In genomic region chr19:6753178-6754031, GRCh38 we compare ENCODE assay signal across 8 cellular contexts. TPM values are rescaled to one million over a fixed set of nuclear protein-coding genes. Genes with fewer than 3 reads are reported as not detected.
DNase-seq lines count a peak whose midpoint lies in the region; ATAC-seq, FAIRE-seq and TF ChIP-seq lines count a peak whose summit lies in the region.

No MANE protein-coding gene starts in this region.

- RAD21 ChIA-PET in GM12878 (lab: Charles Lee; ENCODE audit: unreplicated experiment) = interaction anchor here (0.6 to 1.0 kb wide), 5 partner anchors 15 to 242 kb away, joined by 3 to 6 read pairs (median 3); partner anchors contain the start of gene VAV1

- in situ Hi-C loops in GM12878 (cut with MboI) = no loop called here

- peak; percentile 28; the same call in 1 of the 2 replicates for TF ChIP-seq CTCF in BE2C (IDR thresholded peaks at IDR 0.05; ENCODE audit: low read depth, low read length)
- TF ChIP-seq CTCF in GM12878 (IDR thresholded peaks at IDR 0.05 in 2 of 3, conservative IDR thresholded peaks at IDR 0.05 in 1 of 3; ENCODE audit: control insufficient read depth in 2 of 3, extremely low read depth in 1 of 3, insufficient read depth in 1 of 3, low read depth in 3 of 3, low read length in 3 of 3) = peak; percentile 52 to 75 (median 58)

- H3K9ac ChIP-seq in GM12878 (ENCODE audit: control insufficient read depth, insufficient read depth, low read length) = peak overlapping the region; percentile 50; the same call in 1 of the 2 replicates

- FAIRE-seq in GM12878 (lab: Jason Lieb, UNC) = peak; percentile 94

- CTCF ChIA-PET in GM12878 (lab: Yijun Ruan, JAX) = interaction anchor here (0.6 to 1.4 kb wide), 4 partner anchors 10 to 433 kb away, joined by 3 to 7 read pairs (median 4); partner anchors contain the start of genes GPR108 and TNFSF9

- peak overlapping the region; percentile 92 for H3K4me2 ChIP-seq in GM12878 (ENCODE audit: control insufficient read depth, insufficient read depth)

- 4% methylated on average over 50 of the region's 50 CpGs for WGBS in GM12878 (ENCODE audit: insufficient coverage, insufficient replicate concordance, low lambda C conversion rate, missing lambda C conversion rate)

- intact Hi-C loops in GM12878 (cut with micrococcal nuclease; ENCODE audit: unreplicated experiment) = loop anchor here (5.0 kb wide), 2 partner anchors 109 to 121 kb away; no protein-coding TSS in a partner anchor

- SMC1A ChIA-PET in GM12878 (lab: Charles Lee; ENCODE audit: uncharacterized antibody, unreplicated experiment) = interaction anchor here (1.0 kb wide), 1 partner anchor 12 kb away, joined by 3 read pairs; no protein-coding TSS in a partner anchor

- H3K9me3 ChIP-seq in BE2C = no peaks in the 10 kb centered on the region
- H3K9me3 ChIP-seq in GM12878 (replicated peaks; ENCODE audit: control insufficient read depth, insufficient read depth, low read length) = no peaks in the 10 kb centered on the region

- H3K4me1 ChIP-seq in BE2C = no peaks in the 10 kb centered on the region
- H3K4me1 ChIP-seq in GM12878 (ENCODE audit: control insufficient read depth, insufficient read depth, low read length) = peaks cover 18% of the 10 kb centered on the region

- no peak for TF ChIP-seq EP300 in GM12878 (IDR thresholded peaks at IDR 0.05; ENCODE audit: borderline replicate concordance in 1 of 2, control insufficient read depth in 1 of 2, low read depth in 2 of 2, low read length in 2 of 2)

- H3K27ac ChIP-seq in GM12878 (ENCODE audit: control insufficient read depth, insufficient read depth) = peak overlapping the region; percentile 64

- no peaks in the 10 kb centered on the region for H3K27me3 ChIP-seq in BE2C
- no peaks in the 10 kb centered on the region for H3K27me3 ChIP-seq in GM12878 (replicated peaks in 1 of 2; ENCODE audit: control insufficient read depth in 2 of 2, insufficient read depth in 2 of 2, low read length in 1 of 2)

- ATAC-seq in HG03378 (IDR thresholded peaks at IDR 0.05; ENCODE audit: unreplicated experiment) = peak; percentile 54
- ATAC-seq in GM12878 = peak; percentile 96

- no TSS peak for BruUV-seq in GM12878 (replicated peaks; lab: Mats Ljungman, UMichigan)

- TF ChIP-seq RAD21 in GM12878 (IDR thresholded peaks at IDR 0.05; ENCODE audit: insufficient read depth, low read depth, low read length) = peak; percentile 50; the same call in 1 of the 2 replicates

- DNase-seq in BE2C (peak; percentile 90), GM19240 (ENCODE audit: insufficient read length, low spot score) (peak; percentile 95), T-helper 2 cell (peak; percentile 64 to 79 (median 66)), GM12878 (ENCODE audit: low read depth, low spot score) (peak; percentile 57), iris pigment epithelial cell (ENCODE audit: low read depth) (peak; percentile 75), SHP77 treated with DMSO at 0.1 percent for 48 hours (lab: John Stamatoyannopoulos, UW) (no peak)
- peak; percentile 86 to 91 for DNase-seq in stimulated activated CD4-positive, alpha-beta T cell treated with anti-CD3 and anti-CD28 coated beads, Interleukin-2, amount 100 ng/mL, for 24 hours

- no peaks in the 10 kb centered on the region for H4K20me1 ChIP-seq in GM12878 (ENCODE audit: control insufficient read depth, insufficient read depth)

- peak overlapping the region; percentile 49 for H3K4me3 ChIP-seq in BE2C (ENCODE audit: low read depth, low read length)
- peak overlapping the region; percentile 48; the same call in 1 of the 2 replicates for H3K4me3 ChIP-seq in GM12878

- no peaks in the 10 kb centered on the region; the same call in 1 of the 2 replicates for H3K79me2 ChIP-seq in GM12878 (ENCODE audit: control insufficient read depth, insufficient read depth, low read length)

- H3K36me3 ChIP-seq in BE2C = no peaks in the 10 kb centered on the region
- peaks cover 9 to 13% of the 10 kb centered on the region in 2 experiments for H3K36me3 ChIP-seq in GM12878 (ENCODE audit: control insufficient read depth in 2 of 2, insufficient read depth in 2 of 2, low read length in 1 of 2)

- H2AFZ ChIP-seq in GM12878 (ENCODE audit: control insufficient read depth, low read depth, low read length) = peak overlapping the region; percentile 91

- peak; percentile 80 for TF ChIP-seq POLR2A in GM12878 (IDR thresholded peaks at IDR 0.05; ENCODE audit: low read depth, low read length)

- POLR2A ChIA-PET in GM12878 (lab: Charles Lee) = interaction anchor here (0.6 kb wide), 1 partner anchor 110 kb away, joined by 3 read pairs; no protein-coding TSS in a partner anchor

RNA-seq across cellular contexts. Expression of gene SH2D3A, which starts 13.8 kb away (rescaled TPM):
- 0.36 TPM for polyA plus RNA-seq in BE2C (2012; ENCODE audit: insufficient read depth, insufficient read length, low read depth)
- total RNA-seq in GM12878 (2013; cell fraction: nucleolus; rRNA removed) = 22.3 and 28.0 TPM in 2 replicates
- total RNA-seq in GM12878 (2014; rRNA removed) (16.8 and 20.6 TPM in 2 replicates), GM12878 (2014; rRNA removed; fragmentation: Illumina TruSeq; extraction: Trizol) (6.0 and 8.7 TPM in 2 replicates), GM12878 (2021) (18.8 and 20.6 TPM in 2 replicates)
- 3.4 TPM for polyA plus RNA-seq in GM12878 (2011; ENCODE audit: low read depth)
- polyA plus RNA-seq in GM12878 (2011; rRNA removed) (4.9 and 6.6 TPM in 2 replicates), GM12878 (2014; fragmentation: Illumina TruSeq; extraction: Trizol) (3.4 and 7.7 TPM in 2 replicates), GM12878 (2014; fragmentation: Nextera tagmentation; extraction: Ambion mirVana) (1 to 10 TPM in 1 of 2 experiments, under 1 TPM in 1; 0.77 to 1.4 TPM), GM12878 (2014; rRNA removed) (24.4 and 24.7 TPM in 2 replicates), GM12878 (2016; fragmentation: Nextera tagmentation; extraction: Ambion mirVana) (10 to 100 TPM; 10.3 to 12.9 TPM)
- polyA plus RNA-seq in GM12878 (2011; cell fraction: cytosol; rRNA removed) = 9.7 and 13.5 TPM in 2 replicates
- polyA plus RNA-seq in GM12878 (2011; cell fraction: nucleus; rRNA removed) = 23.6 and 26.4 TPM in 2 replicates
- polyA plus RNA-seq in GM12878 (2012) = 9.2 and 9.4 TPM in 2 replicates
- polyA minus RNA-seq in GM12878 (2011; rRNA and poly(A)+ RNA removed) = 5.2 and 14.0 TPM in 2 replicates
- 2.8 and 4.4 TPM in 2 replicates for polyA minus RNA-seq in GM12878 (2011; cell fraction: cytosol; rRNA and poly(A)+ RNA removed)
- polyA minus RNA-seq in GM12878 (2011; cell fraction: nucleus; rRNA and poly(A)+ RNA removed) = 12.5 and 12.8 TPM in 2 replicates

RNA-seq across cellular contexts. Expression of gene TRIP10, which starts 13.9 kb away (rescaled TPM):
- 24.6 TPM for polyA plus RNA-seq in BE2C (2012; ENCODE audit: insufficient read depth, insufficient read length, low read depth)
- total RNA-seq in GM12878 (2013; cell fraction: nucleolus; rRNA removed) = 35.0 and 37.1 TPM in 2 replicates
- total RNA-seq in GM12878 (2014; rRNA removed) (34.6 and 39.5 TPM in 2 replicates), GM12878 (2014; rRNA removed; fragmentation: Illumina TruSeq; extraction: Trizol) (28.1 and 28.5 TPM in 2 replicates), GM12878 (2021) (48.6 and 52.7 TPM in 2 replicates)
- polyA plus RNA-seq in GM12878 (2011; ENCODE audit: low read depth) = 18.9 TPM
- polyA plus RNA-seq in GM12878 (2011; rRNA removed) (30.1 and 44.0 TPM in 2 replicates), GM12878 (2014; fragmentation: Illumina TruSeq; extraction: Trizol) (34.7 and 38.5 TPM in 2 replicates), GM12878 (2014; fragmentation: Nextera tagmentation; extraction: Ambion mirVana) (1 to 10 TPM in 1 of 2 experiments, under 1 TPM in 1; 0.79 to 2.2 TPM), GM12878 (2014; rRNA removed) (54.5 and 56.3 TPM in 2 replicates), GM12878 (2016; fragmentation: Nextera tagmentation; extraction: Ambion mirVana) (10 to 100 TPM; 26.6 to 30.4 TPM)
- 35.9 and 44.6 TPM in 2 replicates for polyA plus RNA-seq in GM12878 (2011; cell fraction: cytosol; rRNA removed)
- 86.8 and 103 TPM in 2 replicates for polyA plus RNA-seq in GM12878 (2011; cell fraction: nucleus; rRNA removed)
- polyA plus RNA-seq in GM12878 (2012) = 42.0 and 53.2 TPM in 2 replicates
- polyA minus RNA-seq in GM12878 (2011; rRNA and poly(A)+ RNA removed) = 18.0 and 29.1 TPM in 2 replicates
- 17.6 and 19.0 TPM in 2 replicates for polyA minus RNA-seq in GM12878 (2011; cell fraction: cytosol; rRNA and poly(A)+ RNA removed)
- 16.3 and 21.9 TPM in 2 replicates for polyA minus RNA-seq in GM12878 (2011; cell fraction: nucleus; rRNA and poly(A)+ RNA removed)

RNA-seq across cellular contexts. Expression of gene GPR108, which starts 16.0 kb away (rescaled TPM):
- 71.0 TPM for polyA plus RNA-seq in BE2C (2012; ENCODE audit: insufficient read depth, insufficient read length, low read depth)
- 37.2 and 42.9 TPM in 2 replicates for total RNA-seq in GM12878 (2013; cell fraction: nucleolus; rRNA removed)
- 63.1 and 67.7 TPM in 2 replicates for total RNA-seq in GM12878 (2014; rRNA removed)
- total RNA-seq in GM12878 (2014; rRNA removed; fragmentation: Illumina TruSeq; extraction: Trizol) = 42.7 and 43.8 TPM in 2 replicates
- 64.7 and 71.0 TPM in 2 replicates for total RNA-seq in GM12878 (2021)
- 17.1 TPM for polyA plus RNA-seq in GM12878 (2011; ENCODE audit: low read depth)
- 33.6 and 56.2 TPM in 2 replicates for polyA plus RNA-seq in GM12878 (2011; rRNA removed)
- 81.3 and 87.6 TPM in 2 replicates for polyA plus RNA-seq in GM12878 (2011; cell fraction: cytosol; rRNA removed)
- polyA plus RNA-seq in GM12878 (2011; cell fraction: nucleus; rRNA removed) = 178 and 218 TPM in 2 replicates
- 53.1 and 59.7 TPM in 2 replicates for polyA plus RNA-seq in GM12878 (2012)
- polyA plus RNA-seq in GM12878 (2014; fragmentation: Illumina TruSeq; extraction: Trizol) = 28.9 and 56.1 TPM in 2 replicates
- polyA plus RNA-seq in GM12878 (2014; fragmentation: Nextera tagmentation; extraction: Ambion mirVana) = 10 to 100 TPM in 1 of 2 experiments, 1 to 10 TPM in 1; 4.4 to 17.6 TPM
- polyA plus RNA-seq in GM12878 (2014; rRNA removed) = 81.1 and 87.2 TPM in 2 replicates
- polyA plus RNA-seq in GM12878 (2016; fragmentation: Nextera tagmentation; extraction: Ambion mirVana) = 10 to 100 TPM; 57.9 to 63.1 TPM
- 74.5 TPM in 2 replicates for polyA minus RNA-seq in GM12878 (2011; rRNA and poly(A)+ RNA removed)
- polyA minus RNA-seq in GM12878 (2011; cell fraction: cytosol; rRNA and poly(A)+ RNA removed) = 17.3 and 27.0 TPM in 2 replicates
- 32.6 and 40.9 TPM in 2 replicates for polyA minus RNA-seq in GM12878 (2011; cell fraction: nucleus; rRNA and poly(A)+ RNA removed)

RNA-seq across cellular contexts. Expression of gene VAV1, which starts 19.1 kb away (rescaled TPM):
- polyA plus RNA-seq in BE2C (2012; ENCODE audit: insufficient read depth, insufficient read length, low read depth) = not detected
- total RNA-seq in GM12878 (2013; cell fraction: nucleolus; rRNA removed) = 110 and 115 TPM in 2 replicates
- total RNA-seq in GM12878 (2014; rRNA removed) (46.4 and 50.7 TPM in 2 replicates), GM12878 (2014; rRNA removed; fragmentation: Illumina TruSeq; extraction: Trizol) (39.9 and 44.5 TPM in 2 replicates), GM12878 (2021) (65.4 and 76.8 TPM in 2 replicates)
- 25.3 TPM for polyA plus RNA-seq in GM12878 (2011; ENCODE audit: low read depth)
- polyA plus RNA-seq in GM12878 (2011; rRNA removed) (21.9 and 36.9 TPM in 2 replicates), GM12878 (2014; fragmentation: Illumina TruSeq; extraction: Trizol) (31.2 and 47.2 TPM in 2 replicates), GM12878 (2014; fragmentation: Nextera tagmentation; extraction: Ambion mirVana) (1 to 10 TPM; 1.6 to 4.3 TPM), GM12878 (2014; rRNA removed) (48.5 and 52.7 TPM in 2 replicates), GM12878 (2016; fragmentation: Nextera tagmentation; extraction: Ambion mirVana) (10 to 100 TPM; 15.0 to 15.9 TPM)
- 34.2 and 36.5 TPM in 2 replicates for polyA plus RNA-seq in GM12878 (2011; cell fraction: cytosol; rRNA removed)
- polyA plus RNA-seq in GM12878 (2011; cell fraction: nucleus; rRNA removed) = 72.6 and 89.0 TPM in 2 replicates
- polyA plus RNA-seq in GM12878 (2012) = 40.7 and 41.8 TPM in 2 replicates
- polyA minus RNA-seq in GM12878 (2011; rRNA and poly(A)+ RNA removed) = 51.5 and 71.1 TPM in 2 replicates
- polyA minus RNA-seq in GM12878 (2011; cell fraction: cytosol; rRNA and poly(A)+ RNA removed) = 14.2 and 18.7 TPM in 2 replicates
- polyA minus RNA-seq in GM12878 (2011; cell fraction: nucleus; rRNA and poly(A)+ RNA removed) = 61.3 and 87.1 TPM in 2 replicates

RNA-seq across cellular contexts. Expression of gene C3, which starts 33.0 kb away (rescaled TPM):
- polyA plus RNA-seq in BE2C (2012; ENCODE audit: insufficient read depth, insufficient read length, low read depth) = not detected
- total RNA-seq in GM12878 (2013; cell fraction: nucleolus; rRNA removed) = 3.1 and 4.3 TPM in 2 replicates
- 0.28 and 1.6 TPM in 2 replicates for total RNA-seq in GM12878 (2014; rRNA removed)
- total RNA-seq in GM12878 (2014; rRNA removed; fragmentation: Illumina TruSeq; extraction: Trizol) = 0.54 and 1.1 TPM in 2 replicates
- 5.9 and 6.7 TPM in 2 replicates for total RNA-seq in GM12878 (2021)
- not detected for polyA plus RNA-seq in GM12878 (2011; ENCODE audit: low read depth)
- polyA plus RNA-seq in GM12878 (2011; rRNA removed) = 1.1 and 1.9 TPM in 2 replicates
- polyA plus RNA-seq in GM12878 (2011; cell fraction: cytosol; rRNA removed) = 1.5 and 1.9 TPM in 2 replicates
- polyA plus RNA-seq in GM12878 (2011; cell fraction: nucleus; rRNA removed) = 1.9 and 2.6 TPM in 2 replicates
- polyA plus RNA-seq in GM12878 (2012) = 0.30 and 0.48 TPM in 2 replicates
- 0.79 and 3.0 TPM in 2 replicates for polyA plus RNA-seq in GM12878 (2014; fragmentation: Illumina TruSeq; extraction: Trizol)
- polyA plus RNA-seq in GM12878 (2014; fragmentation: Nextera tagmentation; extraction: Ambion mirVana) = 1 to 10 TPM in 1 of 2 experiments, under 1 TPM in 1; 0.64 to 2.7 TPM
- polyA plus RNA-seq in GM12878 (2014; rRNA removed) = 0.95 and 2.2 TPM in 2 replicates
- polyA plus RNA-seq in GM12878 (2016; fragmentation: Nextera tagmentation; extraction: Ambion mirVana) = under 1 TPM; 0.20 to 0.25 TPM
- polyA minus RNA-seq in GM12878 (2011; rRNA and poly(A)+ RNA removed) = 2.0 and 2.3 TPM in 2 replicates
- 48.6 and 52.2 TPM in 2 replicates for polyA minus RNA-seq in GM12878 (2011; cell fraction: cytosol; rRNA and poly(A)+ RNA removed)
- 4.1 and 16.8 TPM in 2 replicates for polyA minus RNA-seq in GM12878 (2011; cell fraction: nucleus; rRNA and poly(A)+ RNA removed)
